Comparison of ENCODE assay signal across 8 cellular contexts in the genomic region with DNA sequence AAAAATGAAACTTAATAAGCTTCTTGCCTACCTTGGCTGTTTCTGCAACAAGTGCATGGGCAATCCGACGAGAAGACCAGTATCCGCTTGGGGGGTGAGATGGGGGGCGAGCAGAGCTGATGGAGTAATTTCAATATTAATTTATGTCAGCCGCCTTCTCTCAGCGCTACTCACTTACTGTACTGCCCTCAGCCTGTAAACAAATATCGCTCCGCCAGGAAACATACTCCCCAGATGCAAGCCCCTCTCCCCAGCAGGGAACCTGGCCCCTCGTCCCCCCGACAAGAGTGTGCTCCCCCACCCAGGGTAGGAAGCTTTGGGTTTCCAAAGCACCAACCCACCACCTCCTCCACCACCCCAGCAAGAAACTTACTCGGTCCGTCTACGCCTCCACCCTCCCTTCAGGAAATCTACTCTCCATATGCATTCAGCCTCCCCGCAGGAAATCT. TPM values are rescaled to one million over a fixed set of nuclear protein-coding genes. Genes with fewer than 3 reads are reported as not detected.
DNase-seq lines count a peak whose midpoint lies in the region; ATAC-seq and TF ChIP-seq lines count a peak whose summit lies in the region.

No MANE protein-coding gene starts in this region.

- no peaks in the 10 kb centered on the region for H3K36me3 Mint-ChIP-seq in endothelial cell (ENCODE audit: low read depth, unreplicated experiment)

- 1 to 4% (median 1%) methylated on average over 14 of the region's 14 CpGs for WGBS in heart left ventricle, 4 donors
- 1% methylated on average over 13 of the region's 14 CpGs for WGBS in SK-N-SH (ENCODE audit: low lambda C conversion rate)
- no CpG with 5 or more reads among the region's 14 CpGs for WGBS in trophoblast cell (ENCODE audit: extremely low coverage, insufficient coverage, insufficient read length)

- no peak for TF ChIP-seq POLR2A in heart left ventricle (IDR thresholded peaks at IDR 0.05)

- H3K9ac ChIP-seq in SK-N-SH (peak overlapping the region; percentile 96), trophoblast cell (ENCODE audit: low read length) (no peak overlapping the region)

- peak overlapping the region; percentile 34 for H2BK5ac ChIP-seq in trophoblast cell (ENCODE audit: low read depth, low read length, poor library complexity)

- H3K79me2 ChIP-seq in SK-N-SH (ENCODE audit: insufficient read depth) (peaks cover 55% of the 10 kb centered on the region), trophoblast cell (ENCODE audit: control insufficient read depth, insufficient read depth, low read length, poor library complexity) (peaks cover 5% of the 10 kb centered on the region)

- H2BK12ac ChIP-seq in trophoblast cell (ENCODE audit: low read length) = peak overlapping the region; percentile 77

- no peak overlapping the region for H2AK5ac ChIP-seq in trophoblast cell (ENCODE audit: low read length)

- H4K20me1 ChIP-seq in SK-N-SH (ENCODE audit: insufficient read depth) = peaks cover 9% of the 10 kb centered on the region; the same call in 1 of the 2 replicates

- CTCF ChIA-PET in SK-N-SH (lab: Yijun Ruan, JAX) = interaction anchor here (1.0 to 4.3 kb wide), 4 partner anchors 10 to 236 kb away, joined by 3 to 31 read pairs (median 4); no protein-coding TSS in a partner anchor

- peak overlapping the region; percentile 99 for H3K4me2 ChIP-seq in SK-N-SH
- peak overlapping the region; percentile 99 for H3K4me2 ChIP-seq in trophoblast cell (ENCODE audit: low read length)

- H3K18ac ChIP-seq in trophoblast cell (ENCODE audit: low read length) = peak overlapping the region; percentile 91

- H3K4ac ChIP-seq in trophoblast cell (ENCODE audit: low read depth, low read length) = peak overlapping the region; percentile 70

- ATAC-seq in heart left ventricle = no peak
- ATAC-seq in HG03039 (IDR thresholded peaks at IDR 0.05; ENCODE audit: unreplicated experiment) = no peak

- H4K91ac ChIP-seq in trophoblast cell (ENCODE audit: low read depth, low read length) = peak overlapping the region; percentile 63

- peaks cover 17% of the 10 kb centered on the region for H3K79me1 ChIP-seq in trophoblast cell (ENCODE audit: low read length)

- H3K27ac ChIP-seq in heart left ventricle (peak overlapping the region in 10 of 12 donors; percentile 62 to 95 (median 90)), SK-N-SH (ENCODE audit: low read depth in 2 of 2, low read length in 1 of 2) (peak overlapping the region; percentile 90 to 96; a peak in 3 of 4 replicates), trophoblast cell (ENCODE audit: low read depth, low read length) (no peak overlapping the region)

- H3K36me3 ChIP-seq in heart left ventricle (no peaks in the 10 kb centered on the region), SK-N-SH (replicated peaks in 1 of 2; ENCODE audit: control insufficient read depth in 1 of 2, insufficient read depth in 2 of 2, low read length in 1 of 2) (no peaks in the 10 kb centered on the region), trophoblast cell (ENCODE audit: control insufficient read depth in 1 of 2, insufficient read depth in 2 of 2, low read length in 2 of 2) (no peaks in the 10 kb centered on the region)

- TF ChIP-seq CTCF in heart left ventricle (IDR thresholded peaks at IDR 0.05) = no peak
- no peak for TF ChIP-seq CTCF in SK-N-SH (IDR thresholded peaks at IDR 0.05)
- TF ChIP-seq CTCF in endothelial cell (IDR thresholded peaks at IDR 0.05; ENCODE audit: unreplicated experiment) = no peak

- no peak for DNase-seq in heart left ventricle
- DNase-seq in cardiac septum (ENCODE audit: low spot score) = no peak
- no peak for DNase-seq in SK-N-SH
- no peak for DNase-seq in endothelial cell (ENCODE audit: low spot score)
- no peak for DNase-seq in trophoblast cell
- DNase-seq in NCI-H446 treated with DMSO at 0.1 percent for 48 hours (lab: John Stamatoyannopoulos, UW) = no peak
- no peak for DNase-seq in inferior parietal cortex (ENCODE audit: extremely low spot score)

- no peak overlapping the region for H4K12ac ChIP-seq in trophoblast cell (ENCODE audit: low read depth, low read length)

- H3K4me3 ChIP-seq in heart left ventricle (peak overlapping the region; percentile 62 to 98 (median 80)), SK-N-SH (ENCODE audit: low read depth in 2 of 2, low read length in 1 of 2) (peak overlapping the region; percentile 95 to 100), trophoblast cell (ENCODE audit: low read depth, low read length) (peak overlapping the region; percentile 76)

- H3K27me3 ChIP-seq in heart left ventricle (no peaks in the 10 kb centered on the region), SK-N-SH (ENCODE audit: insufficient read depth) (no peaks in the 10 kb centered on the region), trophoblast cell (ENCODE audit: insufficient read depth, low read length) (no peaks in the 10 kb centered on the region)

- H3K9me3 Mint-ChIP-seq in endothelial cell (ENCODE audit: unreplicated experiment) = no peaks in the 10 kb centered on the region

- no peak; the same call in 1 of the 2 replicates for TF ChIP-seq RAD21 in SK-N-SH (IDR thresholded peaks at IDR 0.05; ENCODE audit: low read length)

- H3K4me1 ChIP-seq in heart left ventricle (peaks cover 0 to 52% (median 24%) of the 10 kb centered on the region in 12 donors), SK-N-SH (ENCODE audit: control insufficient read depth in 1 of 2, insufficient read depth in 2 of 2, low read depth in 1 of 2, low read length in 1 of 2) (peaks cover 8 to 17% of the 10 kb centered on the region in 2 experiments; a peak in 3 of 4 replicates), trophoblast cell (ENCODE audit: control insufficient read depth in 1 of 2, insufficient read depth in 2 of 2, low read length in 2 of 2) (peaks cover 9 to 21% of the 10 kb centered on the region in 2 experiments)

- H4K8ac ChIP-seq in trophoblast cell (ENCODE audit: low read depth, low read length) = peak overlapping the region; percentile 68

- peak overlapping the region; percentile 100 for H3K4me3 Mint-ChIP-seq in endothelial cell (ENCODE audit: unreplicated experiment)

- H3K27me3 Mint-ChIP-seq in endothelial cell (ENCODE audit: unreplicated experiment) = peaks cover 16% of the 10 kb centered on the region

- no peak overlapping the region for H2BK120ac ChIP-seq in trophoblast cell (ENCODE audit: insufficient read depth, low read length, poor library complexity)

- H2AFZ ChIP-seq in SK-N-SH (ENCODE audit: low read depth) (peak overlapping the region; percentile 98), trophoblast cell (ENCODE audit: insufficient read depth, low read length, poor library complexity) (peak overlapping the region; percentile 83)

- H3K9me3 ChIP-seq in heart left ventricle (no peaks in the 10 kb centered on the region), SK-N-SH (no peaks in the 10 kb centered on the region), trophoblast cell (ENCODE audit: insufficient read depth, low read depth, low read length) (peaks cover 4% of the 10 kb centered on the region)

- H3K27ac Mint-ChIP-seq in endothelial cell (ENCODE audit: unreplicated experiment) = peak overlapping the region; percentile 91

- H3F3A ChIP-seq in SK-N-SH (replicated peaks; ENCODE audit: insufficient read depth) = peaks cover 17% of the 10 kb centered on the region

- intact Hi-C loops in heart left ventricle (cut with DNase I) = loop anchor here in 6 of 10 donors (2.0 to 10.0 kb wide), 9 partner anchors 44 to 236 kb away; partner anchors contain the start of gene MRPS10 (in 2 of the 6)
- intact Hi-C loops in cardiac septum (cut with DNase I) = loop anchor here (5.0 kb wide), 1 partner anchor 189 kb away; no protein-coding TSS in a partner anchor

- peaks cover 21% of the 10 kb centered on the region for H3K4me1 Mint-ChIP-seq in endothelial cell (ENCODE audit: unreplicated experiment)

- H3K9me2 ChIP-seq in SK-N-SH = no peaks in the 10 kb centered on the region

- POLR2A ChIA-PET in SK-N-SH (lab: Yijun Ruan, JAX) = interaction anchor here (0.6 to 2.6 kb wide), 2 partner anchors 102 to 270 kb away, joined by 3 to 11 read pairs; no protein-coding TSS in a partner anchor

- no peak for TF ChIP-seq EP300 in SK-N-SH (IDR thresholded peaks at IDR 0.05; ENCODE audit: borderline replicate concordance in 1 of 2, low read depth in 1 of 2, low read length in 1 of 2)

- no peak overlapping the region for H3K14ac ChIP-seq in trophoblast cell (ENCODE audit: low read length)

- no peak overlapping the region for H3K23ac ChIP-seq in trophoblast cell (ENCODE audit: low read length)

TF ChIP-seq in SK-N-SH, 30 proteins besides CTCF, POLR2A, EP300 and RAD21:
- TF ChIP-seq SIN3A (IDR thresholded peaks at IDR 0.05; ENCODE audit: borderline replicate concordance, low read depth, low read length) (0 out of 2 replicates have a peak, but pooled peaks have one; percentile 14), CHD2 (IDR thresholded peaks at IDR 0.05; ENCODE audit: low read length, partially characterized antibody) (peak; percentile 62), JUND (IDR thresholded peaks at IDR 0.05) (no peak), YY1 (IDR thresholded peaks at IDR 0.05; ENCODE audit: low read depth) (no peak; the same call in 1 of the 2 replicates), RXRA (IDR thresholded peaks at IDR 0.05; ENCODE audit: borderline replicate concordance, low read depth) (no peak)
- TF ChIP-seq, protein P1, sequence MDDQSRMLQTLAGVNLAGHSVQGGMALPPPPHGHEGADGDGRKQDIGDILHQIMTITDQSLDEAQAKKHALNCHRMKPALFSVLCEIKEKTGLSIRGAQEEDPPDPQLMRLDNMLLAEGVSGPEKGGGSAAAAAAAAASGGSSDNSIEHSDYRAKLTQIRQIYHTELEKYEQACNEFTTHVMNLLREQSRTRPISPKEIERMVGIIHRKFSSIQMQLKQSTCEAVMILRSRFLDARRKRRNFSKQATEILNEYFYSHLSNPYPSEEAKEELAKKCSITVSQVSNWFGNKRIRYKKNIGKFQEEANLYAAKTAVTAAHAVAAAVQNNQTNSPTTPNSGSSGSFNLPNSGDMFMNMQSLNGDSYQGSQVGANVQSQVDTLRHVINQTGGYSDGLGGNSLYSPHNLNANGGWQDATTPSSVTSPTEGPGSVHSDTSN (IDR thresholded peaks at IDR 0.05) = peak; percentile 38

RNA-seq across cellular contexts. Expression of gene TRERF1, which starts 0.6 kb away (rescaled TPM):
- 1 to 10 TPM in 8 of 9 donors, under 1 TPM in 1; 0.53 to 4.5 (median 1.7) TPM for total RNA-seq in heart left ventricle
- 1 to 10 TPM; 1.0 to 1.2 TPM for polyA plus RNA-seq in heart left ventricle
- 0.86 TPM for total RNA-seq in cardiac septum
- 3.2 and 3.6 TPM in 2 replicates for polyA plus RNA-seq in SK-N-SH (2012; rRNA removed)
- 2.3 and 2.9 TPM in 2 replicates for polyA plus RNA-seq in SK-N-SH (2012; cell fraction: cytosol; rRNA removed)
- 9.6 and 12.0 TPM in 2 replicates for polyA plus RNA-seq in SK-N-SH (2012; cell fraction: nucleus; rRNA removed)
- 8.7 TPM for total RNA-seq in endothelial cell (ENCODE audit: unreplicated experiment)
- 2.3 and 2.4 TPM in 2 replicates for polyA plus RNA-seq in trophoblast cell (2013)
